In genomic region chr10:14907591-14907990, GRCh38 we compare ENCODE assay signal across 4 cellular contexts. TPM values are rescaled to one million over a fixed set of nuclear protein-coding genes. Genes with fewer than 3 reads are reported as not detected.
"Had no signal": no experiment of that assay in that cellular context is flagged by ENCODE, and none has a peak within 500 bp of the region (broad histone marks: within the 10 kb centered on the region; RNA-seq: fewer than 3 reads in every experiment).

No MANE protein-coding gene starts in this region.

RNA-seq across cellular contexts. Expression of gene MEIG1, which starts 51.6 kb away (rescaled TPM):
- total RNA-seq: HepG2, HT-29, HT1080, IMR-90 had no signal
- polyA plus RNA-seq: HepG2, IMR-90 had no signal
